ENCODE assay signal across 12 cellular contexts in genomic region chr12:3496964-3497363, GRCh38.
DNase-seq lines count a peak whose midpoint lies in the region; ATAC-seq and TF ChIP-seq lines count a peak whose summit lies in the region.
"Had no signal": no experiment of that assay in that cellular context is flagged by ENCODE, and none has a peak within 500 bp of the region (broad histone marks: within the 10 kb centered on the region; RNA-seq: fewer than 3 reads in every experiment).

No MANE protein-coding gene starts in this region.

- H3K4me3 ChIP-seq in Loucy (ENCODE audit: low read length, poor library complexity, severe bottlenecking): no peak overlapping the region
- H3K4me3 ChIP-seq: esophagus muscularis mucosa, testis had no signal

- no peak for ATAC-seq in GM21515 (IDR thresholded peaks at IDR 0.05; ENCODE audit: unreplicated experiment)

- H3K9me3 ChIP-seq in Loucy (ENCODE audit: insufficient read depth, low read depth, low read length): no peaks in the 10 kb centered on the region
- H3K9me3 ChIP-seq: esophagus muscularis mucosa, testis had no signal

- H3K4me2 ChIP-seq in Loucy (ENCODE audit: low read depth, low read length, poor library complexity, severe bottlenecking): no peak overlapping the region

- no peaks in the 10 kb centered on the region for H3K4me1 ChIP-seq in Loucy (ENCODE audit: insufficient read depth, low read length, poor library complexity, severe bottlenecking)

- no peak overlapping the region for H3K9ac ChIP-seq in Loucy (ENCODE audit: low read depth, low read length, poor library complexity, severe bottlenecking)

- H3K9me2 ChIP-seq in Loucy (replicated peaks; ENCODE audit: low read depth, low read length): no peaks in the 10 kb centered on the region

- no peaks in the 10 kb centered on the region for H3K36me3 ChIP-seq in Loucy (ENCODE audit: insufficient read depth, low read length)
- H3K36me3 ChIP-seq: esophagus muscularis mucosa had no signal

- no peaks in the 10 kb centered on the region for H3F3A ChIP-seq in Loucy (ENCODE audit: low read depth)

- peak; percentile 43 for TF ChIP-seq CTCF in Loucy (conservative IDR thresholded peaks at IDR 0.05; ENCODE audit: low read length)

- H3K27me3 ChIP-seq in Loucy (ENCODE audit: insufficient read depth, low read length, poor library complexity, severe bottlenecking): peaks cover 12% of the 10 kb centered on the region
- H3K27me3 ChIP-seq: testis had no signal

- no peaks in the 10 kb centered on the region for H4K20me1 ChIP-seq in Loucy (ENCODE audit: insufficient read depth, low read length, poor library complexity, severe bottlenecking)

- DNase-seq in NCI-H187 treated with DMSO at 0.1 percent for 48 hours (lab: John Stamatoyannopoulos, UW): peak; percentile 11
- no peak for DNase-seq in NCI-H187 (lab: John Stamatoyannopoulos, UW)
- peak; percentile 18 for DNase-seq in SHP77 treated with DMSO at 0.1 percent for 48 hours (lab: John Stamatoyannopoulos, UW)
- DNase-seq in left kidney (ENCODE audit: low read depth, low spot score): peak; percentile 52
- no peak for DNase-seq in activated CD4-positive, alpha-beta T cell treated with anti-CD3 and anti-CD28 coated beads, Interleukin-2, amount 50 U/mL, for 1 hour
- no peak for DNase-seq in epidermal melanocyte (ENCODE audit: insufficient read length, low spot score)
- DNase-seq: activated T-cell treated with anti-CD3 and anti-CD28 coated beads, Interleukin-2, amount 50 U/mL, for 24 hours; T-helper 9 cell; testis had no signal

- H2AFZ ChIP-seq in Loucy (ENCODE audit: low read length): no peak overlapping the region

- H3K79me2 ChIP-seq in Loucy (ENCODE audit: insufficient read depth, low read length): no peaks in the 10 kb centered on the region

Comparison
In these comparisons a context has a peak if more than half of its experiments do, and no peak if none do; other contexts are left out.
1. DNase-seq: peak in NCI-H187 treated with DMSO at 0.1 percent for 48 hours (single experiment), SHP77 treated with DMSO at 0.1 percent for 48 hours (single experiment) and left kidney (single experiment); none in NCI-H187 (0 of 2), activated CD4-positive, alpha-beta T cell treated with anti-CD3 and anti-CD28 coated beads, Interleukin-2, amount 50 U/mL, for 1 hour (single experiment) and epidermal melanocyte (single experiment).